ENCODE assay signal across 8 cellular contexts in genomic region chr5:69369369-69370121, GRCh38. TPM values are rescaled to one million over a fixed set of nuclear protein-coding genes. Genes with fewer than 3 reads are reported as not detected.
DNase-seq lines count a peak whose midpoint lies in the region; ATAC-seq, FAIRE-seq and TF ChIP-seq lines count a peak whose summit lies in the region.

AK6 (minus strand) TSS chr5:69369520; CDS start chr5:69369490, 30 bp downstream.
RAD17 (plus strand) TSS chr5:69369818; CDS start chr5:69372209, 2,391 bp downstream.
TAF9 (minus strand) TSS chr5:69369520; CDS start chr5:69365737, 3,783 bp downstream.

- H3K27me3 ChIP-seq in bronchial epithelial cell (ENCODE audit: control insufficient read depth, insufficient read depth, low read length): no peaks in the 10 kb centered on the region
- no peaks in the 10 kb centered on the region for H3K27me3 ChIP-seq in smooth muscle cell (ENCODE audit: low read depth)

- H3K79me2 ChIP-seq in smooth muscle cell (ENCODE audit: low read depth): peaks cover 73% of the 10 kb centered on the region

- H3K36me3 ChIP-seq in bronchial epithelial cell (ENCODE audit: control insufficient read depth, insufficient read depth, low read length): peaks cover 4% of the 10 kb centered on the region
- no peaks in the 10 kb centered on the region for H3K36me3 ChIP-seq in smooth muscle cell (ENCODE audit: low read depth)

- peak within 1 kb of the TSS; percentile 78 for H3K4me3 ChIP-seq in WI38 (ENCODE audit: low read depth, low read length)
- peak within 1 kb of the TSS; percentile 90 for H3K4me3 ChIP-seq in bronchial epithelial cell (ENCODE audit: low read depth, low read length)
- H3K4me3 ChIP-seq in smooth muscle cell: peak within 1 kb of the TSS; percentile 70

- H3K4me1 ChIP-seq in smooth muscle cell (ENCODE audit: low read depth): peaks cover 22% of the 10 kb centered on the region

- H3K27ac ChIP-seq in smooth muscle cell (ENCODE audit: low read depth): peak within 1 kb of the TSS; percentile 99

- H3K4me2 ChIP-seq in smooth muscle cell: peak within 1 kb of the TSS; percentile 92

- H2AFZ ChIP-seq in smooth muscle cell (ENCODE audit: low read depth): peak within 1 kb of the TSS; percentile 96

- H3F3A ChIP-seq in smooth muscle cell (ENCODE audit: low read depth): no peaks in the 10 kb centered on the region

- H4K20me1 ChIP-seq in smooth muscle cell (ENCODE audit: low read depth): peaks cover 30% of the 10 kb centered on the region

- ATAC-seq in GM18873 (IDR thresholded peaks at IDR 0.05; ENCODE audit: low FRiP score, unreplicated experiment) (peak; percentile 86), HG03139 (IDR thresholded peaks at IDR 0.05; ENCODE audit: unreplicated experiment) (peak; percentile 91)

- no peak for TF ChIP-seq CTCF in WI38 (IDR thresholded peaks at IDR 0.05; ENCODE audit: low read depth, low read length)
- no peak for TF ChIP-seq CTCF in bronchial epithelial cell (IDR thresholded peaks at IDR 0.05; ENCODE audit: insufficient read depth, low read length, severe bottlenecking)
- TF ChIP-seq CTCF in smooth muscle cell (IDR thresholded peaks at IDR 0.05; ENCODE audit: borderline replicate concordance, insufficient read depth, poor library complexity, severe bottlenecking): no peak

- H3K9ac ChIP-seq in smooth muscle cell (ENCODE audit: low read depth): peak within 1 kb of the TSS; percentile 99

- WGBS in smooth muscle cell (ENCODE audit: low lambda C conversion rate): 1% methylated on average over 61 of the region's 63 CpGs

- FAIRE-seq in bronchial epithelial cell (lab: Jason Lieb, UNC): no peak

- DNase-seq in ACHN (peak; percentile 85), NCI-H2227 (lab: John Stamatoyannopoulos, UW; ENCODE audit: unreplicated experiment) (peak; percentile 91), bronchial epithelial cell (ENCODE audit: low read depth) (peak; percentile 84), iPS-NIHi7 (ENCODE audit: extremely low spot score) (peak; percentile 92), smooth muscle cell (lab: John Stamatoyannopoulos, UW; ENCODE audit: unreplicated experiment) (peak; percentile 96)

- no peaks in the 10 kb centered on the region for H3K9me3 ChIP-seq in smooth muscle cell (replicated peaks; ENCODE audit: low read depth)

- in situ Hi-C loops in ACHN (cut with HindIII; ENCODE audit: low pct_ligation_motif_present, low pct_unique_long_range_greater_than_20kb, low sequenced_read_pairs): loop anchor here (25.0 kb wide), 1 partner anchor 107 kb away; no protein-coding TSS in a partner anchor

RNA-seq across cellular contexts. Expression of gene AK6, which starts in this region (rescaled TPM):
- 32.6 and 50.2 TPM in 2 replicates for total RNA-seq in bronchial epithelial cell
- total RNA-seq in smooth muscle cell: 48.7 and 66.0 TPM in 2 replicates
- polyA plus RNA-seq in smooth muscle cell: 95.1 and 98.7 TPM in 2 replicates

RNA-seq across cellular contexts. Expression of gene RAD17, which starts in this region (rescaled TPM):
- total RNA-seq in bronchial epithelial cell: 17.6 and 23.2 TPM in 2 replicates
- total RNA-seq in smooth muscle cell: 21.2 and 23.9 TPM in 2 replicates
- 16.2 and 21.9 TPM in 2 replicates for polyA plus RNA-seq in smooth muscle cell

RNA-seq across cellular contexts. Expression of gene TAF9, which starts in this region (rescaled TPM):
- total RNA-seq in bronchial epithelial cell (66.9 and 150 TPM in 2 replicates), smooth muscle cell (68.2 and 74.4 TPM in 2 replicates)
- 67.2 and 76.9 TPM in 2 replicates for polyA plus RNA-seq in smooth muscle cell

Comparison
In these comparisons a context has a peak if more than half of its experiments do, and no peak if none do; other contexts are left out.
1. Peak in every context shown above with its lines: DNase-seq, ATAC-seq, H3K4me3 ChIP-seq and H3K27ac ChIP-seq.